8 cellular contexts compared by ENCODE assay signal in genomic region chr9:72477862-72478564, GRCh38. TPM values are rescaled to one million over a fixed set of nuclear protein-coding genes. Genes with fewer than 3 reads are reported as not detected.
DNase-seq lines count a peak whose midpoint lies in the region; ATAC-seq and TF ChIP-seq lines count a peak whose summit lies in the region.

No MANE protein-coding gene starts in this region.

- CTCF ChIA-PET in activated CD8-positive, alpha-beta memory T cell treated with anti-CD3 and anti-CD28 coated beads, Interleukin-2, amount 10 ng/mL, durations not matched to agents 7 days and 5 days (lab: Charles Lee), result interaction anchor here (0.7 kb wide), 1 partner anchor 28 kb away, joined by 3 read pairs; no protein-coding TSS in a partner anchor

- no peak overlapping the region for H3K4me3 ChIP-seq in vagina

- no peak overlapping the region for H3K4me3 Mint-ChIP-seq in activated CD8-positive, alpha-beta memory T cell treated with anti-CD3 and anti-CD28 coated beads, Interleukin-2, amount 10 ng/mL, durations not matched to agents 7 days and 5 days

- H3K27ac Mint-ChIP-seq in activated naive CD4-positive, alpha-beta T cell treated with anti-CD3 and anti-CD28 coated beads, Interleukin-2, amount 50 U/mL, for 72 hours, result peak overlapping the region; percentile 55 to 82
- H3K27ac Mint-ChIP-seq in activated CD8-positive, alpha-beta memory T cell treated with anti-CD3 and anti-CD28 coated beads, Interleukin-2, amount 10 ng/mL, durations not matched to agents 7 days and 5 days, result no peak overlapping the region

- peaks cover 21% of the 10 kb centered on the region for H3K4me1 ChIP-seq in vagina

- peaks cover 45% of the 10 kb centered on the region for H3K4me1 Mint-ChIP-seq in activated CD8-positive, alpha-beta memory T cell treated with anti-CD3 and anti-CD28 coated beads, Interleukin-2, amount 10 ng/mL, durations not matched to agents 7 days and 5 days

- ATAC-seq in activated naive CD4-positive, alpha-beta T cell treated with anti-CD3 and anti-CD28 coated beads, Interleukin-2, amount 50 U/mL, for 72 hours, result peak; percentile 36 to 63
- ATAC-seq in HG03175 (IDR thresholded peaks at IDR 0.05; ENCODE audit: unreplicated experiment), result no peak
- ATAC-seq in activated CD8-positive, alpha-beta memory T cell treated with anti-CD3 and anti-CD28 coated beads, Interleukin-2, amount 10 ng/mL, durations not matched to agents 7 days and 5 days, result no peak

- no peak for TF ChIP-seq POLR2A in vagina (IDR thresholded peaks at IDR 0.05)

- intact Hi-C loops in vagina (cut with DNase I), result no loop called here

- TF ChIP-seq CTCF in vagina (IDR thresholded peaks at IDR 0.05), result no peak

- peaks cover 0 to 6% of the 10 kb centered on the region in 2 donors for H3K36me3 Mint-ChIP-seq in activated naive CD4-positive, alpha-beta T cell treated with anti-CD3 and anti-CD28 coated beads, Interleukin-2, amount 50 U/mL, for 72 hours
- peaks cover under 1% of the 10 kb centered on the region for H3K36me3 Mint-ChIP-seq in activated CD8-positive, alpha-beta memory T cell treated with anti-CD3 and anti-CD28 coated beads, Interleukin-2, amount 10 ng/mL, durations not matched to agents 7 days and 5 days

- H3K36me3 ChIP-seq in vagina, result no peaks in the 10 kb centered on the region

- DNase-seq in AG20443 (ENCODE audit: low spot score) (peak; percentile 70), HT1080 (ENCODE audit: low read depth) (peak; percentile 85), kidney glomerular epithelial cell (lab: John Stamatoyannopoulos, UW) (peak; percentile 83), vagina (ENCODE audit: extremely low spot score in 2 of 2) (no peak), NCI-H187 treated with DMSO at 0.1 percent for 48 hours (lab: John Stamatoyannopoulos, UW) (no peak)
- peak in 1 of 2 donors; percentile 12 for DNase-seq in activated naive CD4-positive, alpha-beta T cell treated with anti-CD3 and anti-CD28 coated beads, Interleukin-2, amount 50 U/mL, for 72 hours (ENCODE audit: low spot score in 2 of 2)
- DNase-seq in activated CD8-positive, alpha-beta memory T cell treated with anti-CD3 and anti-CD28 coated beads, Interleukin-2, amount 10 ng/mL, durations not matched to agents 7 days and 5 days, result no peak

- peak overlapping the region; percentile 51 for H3K27ac ChIP-seq in vagina

- H3K9me3 Mint-ChIP-seq in activated naive CD4-positive, alpha-beta T cell treated with anti-CD3 and anti-CD28 coated beads, Interleukin-2, amount 50 U/mL, for 72 hours, result peaks cover 0 to 4% of the 10 kb centered on the region in 2 donors
- H3K9me3 Mint-ChIP-seq in activated CD8-positive, alpha-beta memory T cell treated with anti-CD3 and anti-CD28 coated beads, Interleukin-2, amount 10 ng/mL, durations not matched to agents 7 days and 5 days (ENCODE audit: low read depth), result no peaks in the 10 kb centered on the region

- no peaks in the 10 kb centered on the region for H3K9me3 ChIP-seq in vagina

- no peaks in the 10 kb centered on the region for H3K27me3 ChIP-seq in vagina

- no peaks in the 10 kb centered on the region for H3K27me3 Mint-ChIP-seq in activated CD8-positive, alpha-beta memory T cell treated with anti-CD3 and anti-CD28 coated beads, Interleukin-2, amount 10 ng/mL, durations not matched to agents 7 days and 5 days

RNA-seq across cellular contexts. Expression of gene TMC1, which starts 43.4 kb away (rescaled TPM):
- total RNA-seq in HT1080 (2014; rRNA removed; shearing (Covaris generic)), result not detected in 2 replicates
- not detected in 2 replicates for polyA plus RNA-seq in HT1080 (2015; cell fraction: cytosol; rRNA removed)
- polyA plus RNA-seq in HT1080 (2015; cell fraction: nucleus; rRNA removed), result not detected in 2 replicates
- not detected for total RNA-seq in activated naive CD4-positive, alpha-beta T cell treated with anti-CD3 and anti-CD28 coated beads, Interleukin-2, amount 50 U/mL, for 72 hours
- not detected for total RNA-seq in vagina
- total RNA-seq in activated CD8-positive, alpha-beta memory T cell treated with anti-CD3 and anti-CD28 coated beads, Interleukin-2, amount 10 ng/mL, durations not matched to agents 7 days and 5 days, result not detected

Comparison
In these comparisons a context has a peak if more than half of its experiments do, and no peak if none do; other contexts are left out.
1. DNase-seq: peak in AG20443 (single experiment), HT1080 (single experiment) and kidney glomerular epithelial cell (single experiment); none in vagina (0 of 2), activated CD8-positive, alpha-beta memory T cell treated with anti-CD3 and anti-CD28 coated beads, Interleukin-2, amount 10 ng/mL, durations not matched to agents 7 days and 5 days (single experiment) and NCI-H187 treated with DMSO at 0.1 percent for 48 hours (single experiment).
2. ATAC-seq: peak in activated naive CD4-positive, alpha-beta T cell treated with anti-CD3 and anti-CD28 coated beads, Interleukin-2, amount 50 U/mL, for 72 hours (2 of 2); none in HG03175 (single experiment) and activated CD8-positive, alpha-beta memory T cell treated with anti-CD3 and anti-CD28 coated beads, Interleukin-2, amount 10 ng/mL, durations not matched to agents 7 days and 5 days (single experiment).